ENCODE assay signal across 23 cellular contexts in genomic region chr2:28332696-28333095, GRCh38.
"Had no signal": no experiment of that assay in that cellular context is flagged by ENCODE, and none has a peak within 500 bp of the region (broad histone marks: within the 10 kb centered on the region; RNA-seq: fewer than 3 reads in every experiment).

No MANE protein-coding gene starts in this region.

- H3K36me3 ChIP-seq: lower lobe of right lung, ovary, thoracic aorta, vagina had no signal

- H3K9me3 Mint-ChIP-seq: activated naive CD4-positive, alpha-beta T cell treated with anti-CD3 and anti-CD28 coated beads, Interleukin-2, amount 50 U/mL, for 24 hours; naive B cell; stimulated activated naive B cell treated with anti-CD40 and anti-IgM and Interleukin-4, amounts not matched to agents 10 μg/mL and 1 μg/mL and 100 μg/mL, for 72 hours had no signal

- H3K9me3 ChIP-seq: lower lobe of right lung, ovary, thoracic aorta, vagina had no signal

- H3K4me3 Mint-ChIP-seq: activated naive CD4-positive, alpha-beta T cell treated with anti-CD3 and anti-CD28 coated beads, Interleukin-2, amount 50 U/mL, for 24 hours; brain; naive B cell; stimulated activated naive B cell treated with anti-CD40 and anti-IgM and Interleukin-4, amounts not matched to agents 10 μg/mL and 1 μg/mL and 100 μg/mL, for 72 hours; type B pancreatic cell had no signal

- ATAC-seq: foreskin keratinocyte; lower lobe of right lung; sciatic nerve; stimulated activated naive B cell treated with anti-CD40 and anti-IgM and Interleukin-4, amounts not matched to agents 10 μg/mL and 1 μg/mL and 100 μg/mL, for 72 hours had no signal

- FAIRE-seq: colon had no signal

- H3K27me3 ChIP-seq: foreskin keratinocyte, ovary, vagina had no signal

- H3K27ac Mint-ChIP-seq: activated naive CD4-positive, alpha-beta T cell treated with anti-CD3 and anti-CD28 coated beads, Interleukin-2, amount 50 U/mL, for 24 hours; type B pancreatic cell had no signal

- H3K27me3 Mint-ChIP-seq: activated naive CD4-positive, alpha-beta T cell treated with anti-CD3 and anti-CD28 coated beads, Interleukin-2, amount 50 U/mL, for 24 hours; naive B cell; stimulated activated naive B cell treated with anti-CD40 and anti-IgM and Interleukin-4, amounts not matched to agents 10 μg/mL and 1 μg/mL and 100 μg/mL, for 72 hours; type B pancreatic cell had no signal

- H3K4me2 ChIP-seq: smooth muscle cell had no signal

- DNase-seq: activated CD4-positive, alpha-beta T cell treated with anti-CD3 and anti-CD28 coated beads, Interleukin-2, amount 50 U/mL, for 1 hour; activated CD4-positive, CD25-positive, alpha-beta regulatory T cell treated with anti-CD3 and anti-CD28 coated beads, Interleukin-2, amount 50 U/mL, for 72 hours; activated gamma-delta T cell treated with Interleukin-2 at 50 U/mL for 16 hours; activated T-cell treated with anti-CD3 and anti-CD28 coated beads, Interleukin-2, amount 50 U/mL, for 1 hour; aorta; caudate nucleus; effector memory CD4-positive, alpha-beta T cell; foreskin keratinocyte; hypothalamus; lower lobe of right lung; mesendoderm; naive B cell; stimulated activated CD4-positive, alpha-beta T cell treated with anti-CD3 and anti-CD28 coated beads, Interleukin-15, amount 100 ng/mL, for 24 hours; stimulated activated naive B cell treated with anti-CD40 and anti-IgM and Interleukin-4, amounts not matched to agents 10 μg/mL and 1 μg/mL and 100 μg/mL, for 72 hours had no signal

- H3K27ac ChIP-seq: foreskin keratinocyte, lower lobe of right lung had no signal

- H3K4me3 ChIP-seq: lower lobe of right lung, ovary, smooth muscle cell, thoracic aorta, vagina had no signal
